In the genomic region with DNA sequence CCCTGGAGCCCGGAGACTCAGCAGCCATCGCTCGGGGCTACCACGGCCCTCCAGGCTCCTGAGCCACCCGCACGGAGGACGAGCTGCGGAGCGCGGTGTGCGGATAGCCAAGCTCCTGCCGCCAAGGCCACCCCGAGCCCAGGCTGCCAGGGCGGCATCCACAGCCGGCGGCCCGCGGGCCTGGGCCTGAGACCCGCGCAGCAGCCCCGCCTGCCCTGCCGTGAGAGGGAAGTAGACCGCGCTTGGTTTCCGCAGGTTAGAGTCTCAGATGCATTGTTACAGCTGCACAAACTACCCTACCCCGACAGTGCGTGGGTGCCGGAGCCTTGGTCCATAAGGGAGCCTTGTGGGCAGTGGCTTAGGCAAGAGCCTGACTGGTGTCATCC, we compare ENCODE assay signal across 11 cellular contexts.
DNase-seq lines count a peak whose midpoint lies in the region; ATAC-seq, FAIRE-seq and TF ChIP-seq lines count a peak whose summit lies in the region.
"Had no signal": no experiment of that assay in that cellular context is flagged by ENCODE, and none has a peak within 500 bp of the region (broad histone marks: within the 10 kb centered on the region; RNA-seq: fewer than 3 reads in every experiment).

No MANE protein-coding gene starts in this region.

- DNase-seq in left ventricle myocardium superior (no peak), trophoblast cell (no peak), body of pancreas (no peak), RCC 7860 (ENCODE audit: low spot score) (no peak), ureter (ENCODE audit: low spot score) (no peak)
- DNase-seq in effector memory CD8-positive, alpha-beta T cell, result no peak
- DNase-seq: effector CD4-positive, alpha-beta T cell had no signal

- H3K4me3 Mint-ChIP-seq in effector memory CD8-positive, alpha-beta T cell, result no peak overlapping the region

- no peak overlapping the region for H4K12ac ChIP-seq in trophoblast cell (ENCODE audit: low read depth, low read length)

- no peak overlapping the region for H4K8ac ChIP-seq in trophoblast cell (ENCODE audit: low read depth, low read length)

- H3K23ac ChIP-seq in trophoblast cell (ENCODE audit: low read length), result no peak overlapping the region

- H3K4me2 ChIP-seq in BLaER1 (peak overlapping the region; percentile 66), trophoblast cell (ENCODE audit: low read length) (peak overlapping the region; percentile 59)

- no peak overlapping the region for H2BK120ac ChIP-seq in trophoblast cell (ENCODE audit: insufficient read depth, low read length, poor library complexity)

- H3K36me3 ChIP-seq in BLaER1 (no peaks in the 10 kb centered on the region), trophoblast cell (ENCODE audit: control insufficient read depth in 1 of 2, insufficient read depth in 2 of 2, low read length in 2 of 2) (no peaks in the 10 kb centered on the region), body of pancreas (replicated peaks in 1 of 2; ENCODE audit: insufficient read depth in 1 of 2, low read depth in 2 of 2) (no peaks in the 10 kb centered on the region)

- no peak for TF ChIP-seq CTCF in body of pancreas (IDR thresholded peaks at IDR 0.05)

- no peak overlapping the region for H3K4ac ChIP-seq in trophoblast cell (ENCODE audit: low read depth, low read length)

- no peaks in the 10 kb centered on the region for H3K79me1 ChIP-seq in trophoblast cell (ENCODE audit: low read length)

- FAIRE-seq in RCC 7860 (lab: Jason Lieb, UNC), result no peak
- FAIRE-seq: GM18507 had no signal

- H4K20me1 ChIP-seq in BLaER1, result no peaks in the 10 kb centered on the region

- no peak overlapping the region for H3K27ac Mint-ChIP-seq in effector memory CD8-positive, alpha-beta T cell
- H3K27ac Mint-ChIP-seq: activated T-helper 1 cell treated with anti-CD3 and anti-CD28 coated beads, Interleukin-12 subunit alpha, Interleukin-12 subunit beta, Interleukin-2, Interleukin-4 antibody, amounts not matched to agents 30 ng/mL and 10 ng/mL and 1 ng/mL, durations not matched to agents 14 hours and 24 hours and 36 hours had no signal

- ATAC-seq in HG03135 (IDR thresholded peaks at IDR 0.05; ENCODE audit: unreplicated experiment) (peak; percentile 55), left ventricle myocardium superior (peak; percentile 12), body of pancreas (no peak)
- no peak for ATAC-seq in effector memory CD8-positive, alpha-beta T cell (replicated peaks)

- H2AFZ ChIP-seq in trophoblast cell (ENCODE audit: insufficient read depth, low read length, poor library complexity), result no peak overlapping the region

- peaks cover 24 to 44% of the 10 kb centered on the region in 2 donors for H3K27me3 Mint-ChIP-seq in effector memory CD8-positive, alpha-beta T cell

- H3K27ac ChIP-seq in BLaER1 (no peak overlapping the region), trophoblast cell (ENCODE audit: low read depth, low read length) (no peak overlapping the region), body of pancreas (no peak overlapping the region)

- H3K27me3 ChIP-seq in BLaER1, result peaks cover 40% of the 10 kb centered on the region
- H3K27me3 ChIP-seq in trophoblast cell (ENCODE audit: insufficient read depth, low read length), result no peaks in the 10 kb centered on the region
- H3K27me3 ChIP-seq in body of pancreas, result no peaks in the 10 kb centered on the region

- no CpG with 5 or more reads among the region's 28 CpGs for WGBS in trophoblast cell (ENCODE audit: extremely low coverage, insufficient coverage, insufficient read length)
- WGBS in body of pancreas, 2 donors, result 36 to 79% methylated on average over 6 to 28 of the region's 28 CpGs

- no peaks in the 10 kb centered on the region for H3K9me3 Mint-ChIP-seq in effector memory CD8-positive, alpha-beta T cell
- H3K9me3 Mint-ChIP-seq: activated T-helper 1 cell treated with anti-CD3 and anti-CD28 coated beads, Interleukin-12 subunit alpha, Interleukin-12 subunit beta, Interleukin-2, Interleukin-4 antibody, amounts not matched to agents 30 ng/mL and 10 ng/mL and 1 ng/mL, durations not matched to agents 14 hours and 24 hours and 36 hours had no signal

- H2BK12ac ChIP-seq in trophoblast cell (ENCODE audit: low read length), result no peak overlapping the region

- TF ChIP-seq POLR2A in body of pancreas (IDR thresholded peaks at IDR 0.05), result no peak

- no peak overlapping the region for H3K18ac ChIP-seq in trophoblast cell (ENCODE audit: low read length)

- 0 out of 2 replicates have a peak, but pooled peaks cover 5% of the 10 kb centered on the region for H3K4me1 ChIP-seq in BLaER1
- H3K4me1 ChIP-seq in trophoblast cell (ENCODE audit: control insufficient read depth in 1 of 2, insufficient read depth in 2 of 2, low read length in 2 of 2), result peaks cover 2 to 6% of the 10 kb centered on the region in 2 experiments
- no peaks in the 10 kb centered on the region for H3K4me1 ChIP-seq in body of pancreas

- H3K9me3 ChIP-seq in BLaER1, result no peaks in the 10 kb centered on the region
- no peaks in the 10 kb centered on the region for H3K9me3 ChIP-seq in trophoblast cell (ENCODE audit: insufficient read depth, low read depth, low read length)
- H3K9me3 ChIP-seq in body of pancreas, result no peaks in the 10 kb centered on the region

- H3K14ac ChIP-seq in trophoblast cell (ENCODE audit: low read length), result no peak overlapping the region

- intact Hi-C loops in left ventricle myocardium superior (cut with micrococcal nuclease), result no loop called here
- intact Hi-C loops in body of pancreas (cut with DNase I), result no loop called here

- H3K4me3 ChIP-seq in BLaER1 (peak overlapping the region; percentile 59), trophoblast cell (ENCODE audit: low read depth, low read length) (no peak overlapping the region), body of pancreas (no peak overlapping the region)

- H2BK5ac ChIP-seq in trophoblast cell (ENCODE audit: low read depth, low read length, poor library complexity), result no peak overlapping the region

- H3K4me1 Mint-ChIP-seq in effector memory CD8-positive, alpha-beta T cell (ENCODE audit: low read depth in 2 of 2), result peaks cover 0 to 6% of the 10 kb centered on the region in 2 donors

- no peak overlapping the region for H4K91ac ChIP-seq in trophoblast cell (ENCODE audit: low read depth, low read length)

- H3K79me2 ChIP-seq in trophoblast cell (ENCODE audit: control insufficient read depth, insufficient read depth, low read length, poor library complexity), result no peaks in the 10 kb centered on the region

- no peaks in the 10 kb centered on the region for H3K36me3 Mint-ChIP-seq in effector memory CD8-positive, alpha-beta T cell (ENCODE audit: insufficient read depth)

- H3K9ac ChIP-seq in BLaER1 (no peak overlapping the region), trophoblast cell (ENCODE audit: low read length) (no peak overlapping the region)

- no peak overlapping the region for H2AK5ac ChIP-seq in trophoblast cell (ENCODE audit: low read length)

Comparison
In these comparisons a context has a peak if more than half of its experiments do, and no peak if none do; other contexts are left out.
1. ATAC-seq: peak in HG03135 (single experiment) and left ventricle myocardium superior (single experiment); none in body of pancreas (single experiment) and effector memory CD8-positive, alpha-beta T cell (single experiment).